Comparison of ENCODE assay signal across 8 cellular contexts in the genomic region with DNA sequence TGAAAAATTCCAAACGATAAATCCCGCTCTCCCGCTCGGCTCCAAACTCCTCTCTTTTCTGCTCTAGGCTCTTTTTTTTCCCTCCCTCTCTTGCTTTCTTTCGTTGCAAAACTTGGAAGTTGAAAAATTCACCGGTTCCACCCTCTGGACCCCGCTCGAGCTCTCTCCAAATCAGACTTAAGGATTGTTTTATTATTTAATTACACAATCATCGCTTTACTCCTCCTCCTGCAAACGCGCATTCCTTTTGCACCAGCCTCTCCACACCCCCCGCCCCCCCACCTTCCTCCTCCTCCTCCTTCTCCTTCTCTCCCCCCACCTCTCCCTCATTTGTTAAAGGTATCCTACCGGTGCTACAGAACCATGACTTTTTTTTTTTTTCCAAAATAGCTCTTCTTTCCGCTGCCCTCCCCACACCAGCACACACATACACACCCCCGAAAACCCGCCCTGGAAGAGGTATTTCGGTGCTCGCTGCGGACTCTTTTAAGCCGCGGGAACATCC. TPM values are rescaled to one million over a fixed set of nuclear protein-coding genes. Genes with fewer than 3 reads are reported as not detected.
DNase-seq lines count a peak whose midpoint lies in the region; ATAC-seq and TF ChIP-seq lines count a peak whose summit lies in the region.

No MANE protein-coding gene starts in this region.

- H3K27me3 ChIP-seq in A673 (replicated peaks; ENCODE audit: insufficient read depth, low read depth, low read length, poor library complexity), result no peaks in the 10 kb centered on the region

- peak overlapping the region; percentile 93 for H3K27ac ChIP-seq in A673 (ENCODE audit: low read depth, low read length, poor library complexity, severe bottlenecking)

- H3K36me3 Mint-ChIP-seq in activated naive CD8-positive, alpha-beta T cell treated with anti-CD3 and anti-CD28 coated beads, Interleukin-2, amount 50 U/mL, for 24 hours (ENCODE audit: low read depth), result peaks cover 8% of the 10 kb centered on the region
- no peaks in the 10 kb centered on the region for H3K36me3 Mint-ChIP-seq in glutamatergic neuron (ENCODE audit: unreplicated experiment)

- peak overlapping the region; percentile 75 for H3K4me3 Mint-ChIP-seq in activated naive CD8-positive, alpha-beta T cell treated with anti-CD3 and anti-CD28 coated beads, Interleukin-2, amount 50 U/mL, for 24 hours
- peak overlapping the region; percentile 93 for H3K4me3 Mint-ChIP-seq in glutamatergic neuron (ENCODE audit: unreplicated experiment)

- no peak overlapping the region for H3K27ac Mint-ChIP-seq in activated naive CD8-positive, alpha-beta T cell treated with anti-CD3 and anti-CD28 coated beads, Interleukin-2, amount 50 U/mL, for 24 hours
- no peak overlapping the region for H3K27ac Mint-ChIP-seq in glutamatergic neuron (ENCODE audit: unreplicated experiment)

- peaks cover 56% of the 10 kb centered on the region for H3K27me3 Mint-ChIP-seq in activated naive CD8-positive, alpha-beta T cell treated with anti-CD3 and anti-CD28 coated beads, Interleukin-2, amount 50 U/mL, for 24 hours
- peaks cover 23% of the 10 kb centered on the region for H3K27me3 Mint-ChIP-seq in glutamatergic neuron (ENCODE audit: unreplicated experiment)

- ATAC-seq in GM18511 (IDR thresholded peaks at IDR 0.05; ENCODE audit: unreplicated experiment) (peak; percentile 4), omental fat pad (ENCODE audit: low FRiP score) (peak; percentile 41), GM18505 (IDR thresholded peaks at IDR 0.05; ENCODE audit: unreplicated experiment) (no peak), HG02973 (IDR thresholded peaks at IDR 0.05; ENCODE audit: unreplicated experiment) (no peak)
- ATAC-seq in activated naive CD8-positive, alpha-beta T cell treated with anti-CD3 and anti-CD28 coated beads, Interleukin-2, amount 50 U/mL, for 24 hours, result no peak

- H3K36me3 ChIP-seq in A673 (ENCODE audit: insufficient read depth, low read length, poor library complexity, severe bottlenecking), result no peaks in the 10 kb centered on the region

- TF ChIP-seq CTCF in A673 (conservative IDR thresholded peaks at IDR 0.05; ENCODE audit: low read depth, low read length) (no peak), glutamatergic neuron (IDR thresholded peaks at IDR 0.05; ENCODE audit: partially characterized antibody, unreplicated experiment) (no peak), omental fat pad (IDR thresholded peaks at IDR 0.05) (no peak)

- peak; percentile 86 for DNase-seq in A673 (ENCODE audit: low spot score)
- DNase-seq in NCI-H2171 treated with DMSO at 0.1 percent for 48 hours (lab: John Stamatoyannopoulos, UW), result peak; percentile 70
- DNase-seq in activated naive CD8-positive, alpha-beta T cell treated with anti-CD3 and anti-CD28 coated beads, Interleukin-2, amount 50 U/mL, for 24 hours, result peak; percentile 7
- DNase-seq in glutamatergic neuron, result no peak
- DNase-seq in omental fat pad (ENCODE audit: low spot score), result no peak

- no peaks in the 10 kb centered on the region for H3K9me3 ChIP-seq in A673 (ENCODE audit: low read depth, low read length, poor library complexity, severe bottlenecking)

- POLR2A ChIA-PET in A673 (lab: Charles Lee; ENCODE audit: low non-redundant PET), result interaction anchor here (0.6 kb wide), 1 partner anchor 350 kb away, joined by 6 read pairs; no protein-coding TSS in a partner anchor

- no peak for TF ChIP-seq POLR2A in GM18505 (IDR thresholded peaks at IDR 0.05; ENCODE audit: borderline replicate concordance, extremely low read depth, insufficient read depth, insufficient read length)

- peak overlapping the region; percentile 79 for H3K4me3 ChIP-seq in A673 (ENCODE audit: low read depth, low read length, poor library complexity, severe bottlenecking)

- BruUV-seq in A673 (replicated peaks; lab: Mats Ljungman, UMichigan), result no TSS peak

- peaks cover 38% of the 10 kb centered on the region for H3K4me1 ChIP-seq in A673 (ENCODE audit: insufficient read depth, low read length, poor library complexity, severe bottlenecking)

- intact Hi-C loops in A673 (cut with micrococcal nuclease; ENCODE audit: unreplicated experiment), result no loop called here

- CTCF ChIA-PET in A673 (lab: Charles Lee), result interaction anchor here (0.7 kb wide), 1 partner anchor 43 kb away, joined by 4 read pairs; no protein-coding TSS in a partner anchor

- H3K9me3 Mint-ChIP-seq in activated naive CD8-positive, alpha-beta T cell treated with anti-CD3 and anti-CD28 coated beads, Interleukin-2, amount 50 U/mL, for 24 hours, result no peaks in the 10 kb centered on the region
- peaks cover 15% of the 10 kb centered on the region for H3K9me3 Mint-ChIP-seq in glutamatergic neuron (ENCODE audit: unreplicated experiment)

- H3K4me1 Mint-ChIP-seq in activated naive CD8-positive, alpha-beta T cell treated with anti-CD3 and anti-CD28 coated beads, Interleukin-2, amount 50 U/mL, for 24 hours, result peaks cover 20% of the 10 kb centered on the region
- peaks cover 2% of the 10 kb centered on the region for H3K4me1 Mint-ChIP-seq in glutamatergic neuron (ENCODE audit: low read depth, unreplicated experiment)

RNA-seq across cellular contexts. Expression of gene NFIB, which starts 0.5 kb away (rescaled TPM):
- 41.2 and 42.9 TPM in 2 replicates for total RNA-seq in A673 (2021)
- total RNA-seq in glutamatergic neuron (ENCODE audit: unreplicated experiment), result 1.5 TPM
- 100 to 1,000 TPM in 3 of 4 donors, 10 to 100 TPM in 1; 55.1 to 265 (median 106) TPM for total RNA-seq in omental fat pad

Comparison
In these comparisons a context has a peak if more than half of its experiments do, and no peak if none do; other contexts are left out.
1. DNase-seq: peak in A673 (single experiment), NCI-H2171 treated with DMSO at 0.1 percent for 48 hours (single experiment) and activated naive CD8-positive, alpha-beta T cell treated with anti-CD3 and anti-CD28 coated beads, Interleukin-2, amount 50 U/mL, for 24 hours (single experiment); none in glutamatergic neuron (single experiment) and omental fat pad (single experiment).
2. ATAC-seq: peak in GM18511 (single experiment) and omental fat pad (single experiment); none in activated naive CD8-positive, alpha-beta T cell treated with anti-CD3 and anti-CD28 coated beads, Interleukin-2, amount 50 U/mL, for 24 hours (single experiment), GM18505 (single experiment) and HG02973 (single experiment).
3. RNA of gene NFIB, which starts 0.5 kb away (total RNA-seq): 55.1 to 265 TPM in omental fat pad and 41.2 to 42.9 TPM in A673; 1.5 TPM in glutamatergic neuron (single experiment); every median in the first group is over 10 times any median in the second.